ENCODE assay signal across 1 cellular context in the genomic region with DNA sequence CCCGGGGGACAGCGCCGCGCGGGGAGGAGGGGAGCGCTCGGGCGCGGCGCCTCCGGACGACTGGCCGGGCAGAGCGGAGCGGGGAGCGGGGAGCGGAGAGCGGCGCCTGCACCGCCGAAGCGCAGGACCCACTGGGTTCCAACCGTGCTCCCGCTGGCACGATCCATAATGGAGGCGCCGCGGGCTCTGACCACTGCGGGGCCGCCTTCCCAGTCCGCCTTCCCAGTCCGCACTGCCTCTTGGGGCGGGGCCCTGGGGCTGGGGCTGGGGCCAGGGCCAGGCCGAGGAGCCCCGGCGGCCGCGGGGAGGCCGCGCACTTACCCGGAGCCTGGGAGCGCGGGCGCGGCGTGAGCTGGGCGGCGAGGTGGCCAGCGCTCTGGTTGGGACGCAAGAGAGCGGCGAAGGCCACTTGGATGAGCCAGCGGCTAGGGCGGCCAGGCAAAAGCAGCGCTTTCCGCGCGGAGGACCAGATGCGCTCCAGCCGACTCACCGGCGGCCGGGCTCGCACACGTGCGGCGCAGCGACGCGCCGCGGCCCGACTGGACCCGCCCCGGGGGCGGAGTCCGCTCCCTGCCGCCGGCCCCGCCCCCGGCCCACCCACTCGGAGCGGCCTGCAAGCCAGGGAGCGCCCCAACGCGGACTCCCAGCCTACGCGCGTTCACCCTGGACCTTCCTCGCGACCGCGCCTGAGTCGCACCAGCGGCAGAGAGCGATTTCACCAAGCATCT.
A peak's percentile ranks its signal among the peaks of the same experiment; 100 is the strongest.
TF ChIP-seq lines count a peak whose summit lies in the region.

A gene with protein sequence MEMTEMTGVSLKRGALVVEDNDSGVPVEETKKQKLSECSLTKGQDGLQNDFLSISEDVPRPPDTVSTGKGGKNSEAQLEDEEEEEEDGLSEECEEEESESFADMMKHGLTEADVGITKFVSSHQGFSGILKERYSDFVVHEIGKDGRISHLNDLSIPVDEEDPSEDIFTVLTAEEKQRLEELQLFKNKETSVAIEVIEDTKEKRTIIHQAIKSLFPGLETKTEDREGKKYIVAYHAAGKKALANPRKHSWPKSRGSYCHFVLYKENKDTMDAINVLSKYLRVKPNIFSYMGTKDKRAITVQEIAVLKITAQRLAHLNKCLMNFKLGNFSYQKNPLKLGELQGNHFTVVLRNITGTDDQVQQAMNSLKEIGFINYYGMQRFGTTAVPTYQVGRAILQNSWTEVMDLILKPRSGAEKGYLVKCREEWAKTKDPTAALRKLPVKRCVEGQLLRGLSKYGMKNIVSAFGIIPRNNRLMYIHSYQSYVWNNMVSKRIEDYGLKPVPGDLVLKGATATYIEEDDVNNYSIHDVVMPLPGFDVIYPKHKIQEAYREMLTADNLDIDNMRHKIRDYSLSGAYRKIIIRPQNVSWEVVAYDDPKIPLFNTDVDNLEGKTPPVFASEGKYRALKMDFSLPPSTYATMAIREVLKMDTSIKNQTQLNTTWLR (minus strand): TSS at position 541 of the 728 bp plus-strand sequence. CDS start 13,759 bp downstream, outside the sequence.

TF ChIP-seq in GM12878, 131 proteins besides CTCF, POLR2A, EP300 and RAD21 (continued from another document and continues in another):
- TF ChIP-seq, protein P1, sequence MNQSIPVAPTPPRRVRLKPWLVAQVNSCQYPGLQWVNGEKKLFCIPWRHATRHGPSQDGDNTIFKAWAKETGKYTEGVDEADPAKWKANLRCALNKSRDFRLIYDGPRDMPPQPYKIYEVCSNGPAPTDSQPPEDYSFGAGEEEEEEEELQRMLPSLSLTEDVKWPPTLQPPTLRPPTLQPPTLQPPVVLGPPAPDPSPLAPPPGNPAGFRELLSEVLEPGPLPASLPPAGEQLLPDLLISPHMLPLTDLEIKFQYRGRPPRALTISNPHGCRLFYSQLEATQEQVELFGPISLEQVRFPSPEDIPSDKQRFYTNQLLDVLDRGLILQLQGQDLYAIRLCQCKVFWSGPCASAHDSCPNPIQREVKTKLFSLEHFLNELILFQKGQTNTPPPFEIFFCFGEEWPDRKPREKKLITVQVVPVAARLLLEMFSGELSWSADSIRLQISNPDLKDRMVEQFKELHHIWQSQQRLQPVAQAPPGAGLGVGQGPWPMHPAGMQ (IDR thresholded peaks at IDR 0.05; ENCODE audit: borderline replicate concordance), result no peak
- TF ChIP-seq CBX5 (IDR thresholded peaks at IDR 0.05; ENCODE audit: low read depth), result no peak
- peak; percentile 60; the same call in 1 of the 2 replicates for TF ChIP-seq DPF2 (IDR thresholded peaks at IDR 0.05)
- TF ChIP-seq POU2F2 (IDR thresholded peaks at IDR 0.05; ENCODE audit: borderline replicate concordance, low read depth, low read length), result no peak
- TF ChIP-seq, protein P2, sequence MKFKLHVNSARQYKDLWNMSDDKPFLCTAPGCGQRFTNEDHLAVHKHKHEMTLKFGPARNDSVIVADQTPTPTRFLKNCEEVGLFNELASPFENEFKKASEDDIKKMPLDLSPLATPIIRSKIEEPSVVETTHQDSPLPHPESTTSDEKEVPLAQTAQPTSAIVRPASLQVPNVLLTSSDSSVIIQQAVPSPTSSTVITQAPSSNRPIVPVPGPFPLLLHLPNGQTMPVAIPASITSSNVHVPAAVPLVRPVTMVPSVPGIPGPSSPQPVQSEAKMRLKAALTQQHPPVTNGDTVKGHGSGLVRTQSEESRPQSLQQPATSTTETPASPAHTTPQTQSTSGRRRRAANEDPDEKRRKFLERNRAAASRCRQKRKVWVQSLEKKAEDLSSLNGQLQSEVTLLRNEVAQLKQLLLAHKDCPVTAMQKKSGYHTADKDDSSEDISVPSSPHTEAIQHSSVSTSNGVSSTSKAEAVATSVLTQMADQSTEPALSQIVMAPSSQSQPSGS (IDR thresholded peaks at IDR 0.05; ENCODE audit: low read length), result no peak
- no peak for TF ChIP-seq JUND (IDR thresholded peaks at IDR 0.05; ENCODE audit: low read depth, low read length)
- TF ChIP-seq FOXK2 (IDR thresholded peaks at IDR 0.05), result no peak
- no peak for TF ChIP-seq RAD51 (IDR thresholded peaks at IDR 0.05)
- TF ChIP-seq POLR2AphosphoS5 (IDR thresholded peaks at IDR 0.05; ENCODE audit: low read length), result peak; percentile 62
- TF ChIP-seq ZNF217 (IDR thresholded peaks at IDR 0.05), result no peak
- TF ChIP-seq, protein P3, sequence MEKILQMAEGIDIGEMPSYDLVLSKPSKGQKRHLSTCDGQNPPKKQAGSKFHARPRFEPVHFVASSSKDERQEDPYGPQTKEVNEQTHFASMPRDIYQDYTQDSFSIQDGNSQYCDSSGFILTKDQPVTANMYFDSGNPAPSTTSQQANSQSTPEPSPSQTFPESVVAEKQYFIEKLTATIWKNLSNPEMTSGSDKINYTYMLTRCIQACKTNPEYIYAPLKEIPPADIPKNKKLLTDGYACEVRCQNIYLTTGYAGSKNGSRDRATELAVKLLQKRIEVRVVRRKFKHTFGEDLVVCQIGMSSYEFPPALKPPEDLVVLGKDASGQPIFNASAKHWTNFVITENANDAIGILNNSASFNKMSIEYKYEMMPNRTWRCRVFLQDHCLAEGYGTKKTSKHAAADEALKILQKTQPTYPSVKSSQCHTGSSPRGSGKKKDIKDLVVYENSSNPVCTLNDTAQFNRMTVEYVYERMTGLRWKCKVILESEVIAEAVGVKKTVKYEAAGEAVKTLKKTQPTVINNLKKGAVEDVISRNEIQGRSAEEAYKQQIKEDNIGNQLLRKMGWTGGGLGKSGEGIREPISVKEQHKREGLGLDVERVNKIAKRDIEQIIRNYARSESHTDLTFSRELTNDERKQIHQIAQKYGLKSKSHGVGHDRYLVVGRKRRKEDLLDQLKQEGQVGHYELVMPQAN (conservative IDR thresholded peaks at IDR 0.05), result peak; percentile 87
- TF ChIP-seq NFIC (IDR thresholded peaks at IDR 0.05; ENCODE audit: low read depth, low read length), result no peak
- TF ChIP-seq MXI1 (IDR thresholded peaks at IDR 0.05; ENCODE audit: low read depth, low read length), result peak; percentile 96
- TF ChIP-seq ATF7 (IDR thresholded peaks at IDR 0.05; ENCODE audit: low read depth), result no peak
- TF ChIP-seq, protein P4, sequence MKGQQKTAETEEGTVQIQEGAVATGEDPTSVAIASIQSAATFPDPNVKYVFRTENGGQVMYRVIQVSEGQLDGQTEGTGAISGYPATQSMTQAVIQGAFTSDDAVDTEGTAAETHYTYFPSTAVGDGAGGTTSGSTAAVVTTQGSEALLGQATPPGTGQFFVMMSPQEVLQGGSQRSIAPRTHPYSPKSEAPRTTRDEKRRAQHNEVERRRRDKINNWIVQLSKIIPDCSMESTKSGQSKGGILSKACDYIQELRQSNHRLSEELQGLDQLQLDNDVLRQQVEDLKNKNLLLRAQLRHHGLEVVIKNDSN (IDR thresholded peaks at IDR 0.05; ENCODE audit: borderline replicate concordance, extremely low read length, insufficient read depth, low read depth, low read length), result no peak
- no peak for TF ChIP-seq ZNF24 (IDR thresholded peaks at IDR 0.05)
- TF ChIP-seq HCFC1 (IDR thresholded peaks at IDR 0.05; ENCODE audit: low read length), result no peak
- TF ChIP-seq SMARCA5 (IDR thresholded peaks at IDR 0.05), result peak; percentile 41
- no peak for TF ChIP-seq PAX8 (IDR thresholded peaks at IDR 0.05)
- no peak for TF ChIP-seq BMI1 (IDR thresholded peaks at IDR 0.05; ENCODE audit: borderline replicate concordance)
- TF ChIP-seq TBL1XR1 (IDR thresholded peaks at IDR 0.05; ENCODE audit: low read depth, low read length), result no peak
- TF ChIP-seq MEF2A (IDR thresholded peaks at IDR 0.05; ENCODE audit: insufficient read depth, low read depth, low read length), result no peak
- no peak for TF ChIP-seq SMAD5 (IDR thresholded peaks at IDR 0.05; ENCODE audit: low read depth)
- TF ChIP-seq, protein P5, sequence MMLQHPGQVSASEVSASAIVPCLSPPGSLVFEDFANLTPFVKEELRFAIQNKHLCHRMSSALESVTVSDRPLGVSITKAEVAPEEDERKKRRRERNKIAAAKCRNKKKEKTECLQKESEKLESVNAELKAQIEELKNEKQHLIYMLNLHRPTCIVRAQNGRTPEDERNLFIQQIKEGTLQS (IDR thresholded peaks at IDR 0.05; ENCODE audit: borderline replicate concordance, extremely low read depth, low read depth, low read length), result no peak
- TF ChIP-seq, protein P6, sequence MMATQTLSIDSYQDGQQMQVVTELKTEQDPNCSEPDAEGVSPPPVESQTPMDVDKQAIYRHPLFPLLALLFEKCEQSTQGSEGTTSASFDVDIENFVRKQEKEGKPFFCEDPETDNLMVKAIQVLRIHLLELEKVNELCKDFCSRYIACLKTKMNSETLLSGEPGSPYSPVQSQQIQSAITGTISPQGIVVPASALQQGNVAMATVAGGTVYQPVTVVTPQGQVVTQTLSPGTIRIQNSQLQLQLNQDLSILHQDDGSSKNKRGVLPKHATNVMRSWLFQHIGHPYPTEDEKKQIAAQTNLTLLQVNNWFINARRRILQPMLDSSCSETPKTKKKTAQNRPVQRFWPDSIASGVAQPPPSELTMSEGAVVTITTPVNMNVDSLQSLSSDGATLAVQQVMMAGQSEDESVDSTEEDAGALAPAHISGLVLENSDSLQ (IDR thresholded peaks at IDR 0.05), result no peak
- TF ChIP-seq KLF5 (IDR thresholded peaks at IDR 0.05; ENCODE audit: partially characterized antibody), result no peak
- TF ChIP-seq HDAC6 (IDR thresholded peaks at IDR 0.05; ENCODE audit: unreplicated experiment), result no peak
- TF ChIP-seq GABPA (IDR thresholded peaks at IDR 0.05; ENCODE audit: low read depth), result no peak
- TF ChIP-seq, protein P7, sequence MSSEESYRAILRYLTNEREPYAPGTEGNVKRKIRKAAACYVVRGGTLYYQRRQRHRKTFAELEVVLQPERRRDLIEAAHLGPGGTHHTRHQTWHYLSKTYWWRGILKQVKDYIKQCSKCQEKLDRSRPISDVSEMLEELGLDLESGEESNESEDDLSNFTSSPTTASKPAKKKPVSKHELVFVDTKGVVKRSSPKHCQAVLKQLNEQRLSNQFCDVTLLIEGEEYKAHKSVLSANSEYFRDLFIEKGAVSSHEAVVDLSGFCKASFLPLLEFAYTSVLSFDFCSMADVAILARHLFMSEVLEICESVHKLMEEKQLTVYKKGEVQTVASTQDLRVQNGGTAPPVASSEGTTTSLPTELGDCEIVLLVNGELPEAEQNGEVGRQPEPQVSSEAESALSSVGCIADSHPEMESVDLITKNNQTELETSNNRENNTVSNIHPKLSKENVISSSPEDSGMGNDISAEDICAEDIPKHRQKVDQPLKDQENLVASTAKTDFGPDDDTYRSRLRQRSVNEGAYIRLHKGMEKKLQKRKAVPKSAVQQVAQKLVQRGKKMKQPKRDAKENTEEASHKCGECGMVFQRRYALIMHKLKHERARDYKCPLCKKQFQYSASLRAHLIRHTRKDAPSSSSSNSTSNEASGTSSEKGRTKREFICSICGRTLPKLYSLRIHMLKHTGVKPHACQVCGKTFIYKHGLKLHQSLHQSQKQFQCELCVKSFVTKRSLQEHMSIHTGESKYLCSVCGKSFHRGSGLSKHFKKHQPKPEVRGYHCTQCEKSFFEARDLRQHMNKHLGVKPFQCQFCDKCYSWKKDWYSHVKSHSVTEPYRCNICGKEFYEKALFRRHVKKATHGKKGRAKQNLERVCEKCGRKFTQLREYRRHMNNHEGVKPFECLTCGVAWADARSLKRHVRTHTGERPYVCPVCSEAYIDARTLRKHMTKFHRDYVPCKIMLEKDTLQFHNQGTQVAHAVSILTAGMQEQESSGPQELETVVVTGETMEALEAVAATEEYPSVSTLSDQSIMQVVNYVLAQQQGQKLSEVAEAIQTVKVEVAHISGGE (CRISPR knock-in tag; IDR thresholded peaks at IDR 0.05), result no peak
- TF ChIP-seq YY1 (IDR thresholded peaks at IDR 0.05; ENCODE audit: low read depth, low read length), result peak; percentile 34
- no peak for TF ChIP-seq PAX5 (IDR thresholded peaks at IDR 0.05; ENCODE audit: borderline replicate concordance, low read depth, low read length)
- TF ChIP-seq, protein P8, sequence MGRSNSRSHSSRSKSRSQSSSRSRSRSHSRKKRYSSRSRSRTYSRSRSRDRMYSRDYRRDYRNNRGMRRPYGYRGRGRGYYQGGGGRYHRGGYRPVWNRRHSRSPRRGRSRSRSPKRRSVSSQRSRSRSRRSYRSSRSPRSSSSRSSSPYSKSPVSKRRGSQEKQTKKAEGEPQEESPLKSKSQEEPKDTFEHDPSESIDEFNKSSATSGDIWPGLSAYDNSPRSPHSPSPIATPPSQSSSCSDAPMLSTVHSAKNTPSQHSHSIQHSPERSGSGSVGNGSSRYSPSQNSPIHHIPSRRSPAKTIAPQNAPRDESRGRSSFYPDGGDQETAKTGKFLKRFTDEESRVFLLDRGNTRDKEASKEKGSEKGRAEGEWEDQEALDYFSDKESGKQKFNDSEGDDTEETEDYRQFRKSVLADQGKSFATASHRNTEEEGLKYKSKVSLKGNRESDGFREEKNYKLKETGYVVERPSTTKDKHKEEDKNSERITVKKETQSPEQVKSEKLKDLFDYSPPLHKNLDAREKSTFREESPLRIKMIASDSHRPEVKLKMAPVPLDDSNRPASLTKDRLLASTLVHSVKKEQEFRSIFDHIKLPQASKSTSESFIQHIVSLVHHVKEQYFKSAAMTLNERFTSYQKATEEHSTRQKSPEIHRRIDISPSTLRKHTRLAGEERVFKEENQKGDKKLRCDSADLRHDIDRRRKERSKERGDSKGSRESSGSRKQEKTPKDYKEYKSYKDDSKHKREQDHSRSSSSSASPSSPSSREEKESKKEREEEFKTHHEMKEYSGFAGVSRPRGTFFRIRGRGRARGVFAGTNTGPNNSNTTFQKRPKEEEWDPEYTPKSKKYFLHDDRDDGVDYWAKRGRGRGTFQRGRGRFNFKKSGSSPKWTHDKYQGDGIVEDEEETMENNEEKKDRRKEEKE (IDR thresholded peaks at IDR 0.05), result no peak
- TF ChIP-seq ZSCAN29 (IDR thresholded peaks at IDR 0.05), result 0 out of 2 replicates have a peak, but pooled peaks have one; percentile 33
- TF ChIP-seq SUZ12 (IDR thresholded peaks at IDR 0.05; ENCODE audit: unreplicated experiment), result no peak
- no peak for TF ChIP-seq HDAC2 (IDR thresholded peaks at IDR 0.05)
- no peak for TF ChIP-seq ZZZ3 (IDR thresholded peaks at IDR 0.05; ENCODE audit: control insufficient read depth, insufficient read length, low read depth)
- TF ChIP-seq NR2C1 (IDR thresholded peaks at IDR 0.05), result no peak
- TF ChIP-seq, protein P9, sequence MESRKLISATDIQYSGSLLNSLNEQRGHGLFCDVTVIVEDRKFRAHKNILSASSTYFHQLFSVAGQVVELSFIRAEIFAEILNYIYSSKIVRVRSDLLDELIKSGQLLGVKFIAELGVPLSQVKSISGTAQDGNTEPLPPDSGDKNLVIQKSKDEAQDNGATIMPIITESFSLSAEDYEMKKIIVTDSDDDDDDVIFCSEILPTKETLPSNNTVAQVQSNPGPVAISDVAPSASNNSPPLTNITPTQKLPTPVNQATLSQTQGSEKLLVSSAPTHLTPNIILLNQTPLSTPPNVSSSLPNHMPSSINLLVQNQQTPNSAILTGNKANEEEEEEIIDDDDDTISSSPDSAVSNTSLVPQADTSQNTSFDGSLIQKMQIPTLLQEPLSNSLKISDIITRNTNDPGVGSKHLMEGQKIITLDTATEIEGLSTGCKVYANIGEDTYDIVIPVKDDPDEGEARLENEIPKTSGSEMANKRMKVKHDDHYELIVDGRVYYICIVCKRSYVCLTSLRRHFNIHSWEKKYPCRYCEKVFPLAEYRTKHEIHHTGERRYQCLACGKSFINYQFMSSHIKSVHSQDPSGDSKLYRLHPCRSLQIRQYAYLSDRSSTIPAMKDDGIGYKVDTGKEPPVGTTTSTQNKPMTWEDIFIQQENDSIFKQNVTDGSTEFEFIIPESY (IDR thresholded peaks at IDR 0.05), result no peak
- TF ChIP-seq MYB (IDR thresholded peaks at IDR 0.05; ENCODE audit: borderline replicate concordance, low read depth, low read length), result no peak
- TF ChIP-seq KDM1A (IDR thresholded peaks at IDR 0.05; ENCODE audit: borderline replicate concordance), result no peak
